In genomic region chr3:101827211-101828174, GRCh38 we compare ENCODE assay signal across 7 cellular contexts. TPM values are rescaled to one million over a fixed set of nuclear protein-coding genes. Genes with fewer than 3 reads are reported as not detected.
A peak's percentile ranks its signal among the peaks of the same experiment; 100 is the strongest.
DNase-seq lines count a peak whose midpoint lies in the region; ATAC-seq lines count a peak whose summit lies in the region.

No MANE protein-coding gene starts in this region.

- DNase-seq in NCI-H526 (lab: John Stamatoyannopoulos, UW) (peak; percentile 42 to 72), mesenteric fat pad (ENCODE audit: low spot score) (peak; percentile 91)
- DNase-seq in activated CD8-positive, alpha-beta memory T cell treated with anti-CD3 and anti-CD28 coated beads for 4 hours (ENCODE audit: low read depth in 2 of 2), result peak; percentile 76 to 79
- peak; percentile 50 for DNase-seq in stimulated activated CD8-positive, alpha-beta memory T cell treated with anti-CD3 and anti-CD28 coated beads, Interleukin-15, amount 100 ng/mL, for 24 hours (ENCODE audit: low read depth)

- H3K4me3 ChIP-seq in endocrine pancreas (ENCODE audit: control insufficient read depth, insufficient read depth, low read length), result peak overlapping the region; percentile 86

- no peaks in the 10 kb centered on the region for H3K9me3 ChIP-seq in endocrine pancreas (ENCODE audit: control insufficient read depth, low read length)

- ATAC-seq in GM18519 (IDR thresholded peaks at IDR 0.05; ENCODE audit: low FRiP score, unreplicated experiment) (peak; percentile 74), HG02938 (IDR thresholded peaks at IDR 0.05; ENCODE audit: unreplicated experiment) (peak; percentile 90)

- no peaks in the 10 kb centered on the region for H3K27me3 ChIP-seq in endocrine pancreas (ENCODE audit: control insufficient read depth, insufficient read depth, low read length)

- peak overlapping the region; percentile 73 for H3K9ac ChIP-seq in endocrine pancreas (ENCODE audit: control insufficient read depth, insufficient read depth, low read length)

- peaks cover 11% of the 10 kb centered on the region for H3K4me1 ChIP-seq in endocrine pancreas (ENCODE audit: control insufficient read depth, insufficient read depth, low read length)

- H3K36me3 ChIP-seq in endocrine pancreas (ENCODE audit: control insufficient read depth, insufficient read depth, low read length), result no peaks in the 10 kb centered on the region

RNA-seq across cellular contexts. Expression of gene NFKBIZ, which starts 21.8 kb away (rescaled TPM):
- total RNA-seq in mesenteric fat pad, result 133 TPM

RNA-seq across cellular contexts. Expression of gene NXPE3, which starts 48.5 kb away (rescaled TPM):
- 11.0 TPM for total RNA-seq in mesenteric fat pad

Comparison
In these comparisons a context has a peak if more than half of its experiments do, and no peak if none do; other contexts are left out.
1. Peak in every context shown above with its lines: DNase-seq, ATAC-seq and H3K4me3 ChIP-seq.